ENCODE assay signal across 13 cellular contexts in genomic region chr11:96267001-96267489, GRCh38.
A peak's percentile ranks its signal among the peaks of the same experiment; 100 is the strongest.
DNase-seq lines count a peak whose midpoint lies in the region; ATAC-seq, FAIRE-seq and TF ChIP-seq lines count a peak whose summit lies in the region.
"Had no signal": no experiment of that assay in that cellular context is flagged by ENCODE, and none has a peak within 500 bp of the region (broad histone marks: within the 10 kb centered on the region; RNA-seq: fewer than 3 reads in every experiment).

No MANE protein-coding gene starts in this region.

- peaks cover 47% of the 10 kb centered on the region for H3K79me2 ChIP-seq in ACC112 (ENCODE audit: control insufficient read depth, insufficient read depth, low read length, unreplicated experiment)

- H2AFZ ChIP-seq in ACC112 (ENCODE audit: low read length, unreplicated experiment) = no peak overlapping the region

- ATAC-seq in GM19455 (IDR thresholded peaks at IDR 0.05; ENCODE audit: unreplicated experiment) (peak; percentile 4), HG02610 (IDR thresholded peaks at IDR 0.05; ENCODE audit: unreplicated experiment) (no peak), HG02588 (IDR thresholded peaks at IDR 0.05; ENCODE audit: unreplicated experiment) (no peak)
- peak; percentile 12 for ATAC-seq in activated naive CD8-positive, alpha-beta T cell treated with anti-CD3 and anti-CD28 coated beads, Interleukin-2, amount 10 ng/mL, durations not matched to agents 7 days and 5 days (ENCODE audit: low read depth)

- H3K4me3 Mint-ChIP-seq in activated naive CD8-positive, alpha-beta T cell treated with anti-CD3 and anti-CD28 coated beads, Interleukin-2, amount 10 ng/mL, durations not matched to agents 7 days and 5 days = peak overlapping the region; percentile 70
- H3K4me3 Mint-ChIP-seq in mesothelial cell of epicardium = no peak overlapping the region

- H3K27me3 Mint-ChIP-seq in activated naive CD8-positive, alpha-beta T cell treated with anti-CD3 and anti-CD28 coated beads, Interleukin-2, amount 10 ng/mL, durations not matched to agents 7 days and 5 days = no peaks in the 10 kb centered on the region
- H3K27me3 Mint-ChIP-seq in mesothelial cell of epicardium (ENCODE audit: low read depth) = no peaks in the 10 kb centered on the region

- peaks cover 22% of the 10 kb centered on the region for H3K36me3 ChIP-seq in ACC112 (ENCODE audit: insufficient read depth, low read length)
- H3K36me3 ChIP-seq: cardiac muscle cell had no signal

- peaks cover 49% of the 10 kb centered on the region for H3K4me1 Mint-ChIP-seq in activated naive CD8-positive, alpha-beta T cell treated with anti-CD3 and anti-CD28 coated beads, Interleukin-2, amount 10 ng/mL, durations not matched to agents 7 days and 5 days
- H3K4me1 Mint-ChIP-seq in mesothelial cell of epicardium = peaks cover 44% of the 10 kb centered on the region

- POLR2A ChIA-PET in activated naive CD8-positive, alpha-beta T cell treated with anti-CD3 and anti-CD28 coated beads, Interleukin-2, amount 10 ng/mL, durations not matched to agents 7 days and 5 days (lab: Charles Lee) = interaction anchor here (1.5 kb wide), 1 partner anchor 11 kb away, joined by 3 read pairs; no protein-coding TSS in a partner anchor

- TF ChIP-seq POLR2A in H54 (IDR thresholded peaks at IDR 0.05; ENCODE audit: low read depth, low read length) = no peak

- no peak for DNase-seq in activated naive CD8-positive, alpha-beta T cell treated with anti-CD3 and anti-CD28 coated beads, Interleukin-2, amount 10 ng/mL, durations not matched to agents 7 days and 5 days
- no peak for DNase-seq in mesothelial cell of epicardium (ENCODE audit: low spot score in 2 of 2, unreplicated experiment in 2 of 2)
- DNase-seq in NCI-H510A (lab: John Stamatoyannopoulos, UW) = no peak
- DNase-seq in H54 (ENCODE audit: insufficient read length, low spot score) = no peak
- DNase-seq: H7, head of caudate nucleus, NCI-H1436 treated with DMSO at 0.1 percent for 48 hours, substantia nigra had no signal

- H3K4me1 ChIP-seq in ACC112 (ENCODE audit: control insufficient read depth, insufficient read depth, low read length, unreplicated experiment) = peaks cover 47% of the 10 kb centered on the region

- peak overlapping the region; percentile 63 for H3K27ac ChIP-seq in ACC112 (ENCODE audit: low read depth, low read length)
- H3K27ac ChIP-seq: cardiac muscle cell had no signal

- TF ChIP-seq CTCF in mesothelial cell of epicardium (IDR thresholded peaks at IDR 0.05; ENCODE audit: unreplicated experiment) = no peak

- H3K9me3 Mint-ChIP-seq in activated naive CD8-positive, alpha-beta T cell treated with anti-CD3 and anti-CD28 coated beads, Interleukin-2, amount 10 ng/mL, durations not matched to agents 7 days and 5 days = peaks cover 18% of the 10 kb centered on the region
- peaks cover 21% of the 10 kb centered on the region for H3K9me3 Mint-ChIP-seq in mesothelial cell of epicardium

- no peaks in the 10 kb centered on the region for H3K27me3 ChIP-seq in ACC112 (ENCODE audit: insufficient read depth, low read length)
- H3K27me3 ChIP-seq: cardiac muscle cell had no signal

- FAIRE-seq in H54 (lab: Jason Lieb, UNC) = no peak

- H3K27ac Mint-ChIP-seq in activated naive CD8-positive, alpha-beta T cell treated with anti-CD3 and anti-CD28 coated beads, Interleukin-2, amount 10 ng/mL, durations not matched to agents 7 days and 5 days = peak overlapping the region; percentile 80
- peak overlapping the region; percentile 79 for H3K27ac Mint-ChIP-seq in mesothelial cell of epicardium

- peak overlapping the region; percentile 1; the same call in 1 of the 2 replicates for H3K4me3 ChIP-seq in ACC112 (ENCODE audit: low read depth, low read length)
- H3K4me3 ChIP-seq: cardiac muscle cell had no signal

- H3K36me3 Mint-ChIP-seq in activated naive CD8-positive, alpha-beta T cell treated with anti-CD3 and anti-CD28 coated beads, Interleukin-2, amount 10 ng/mL, durations not matched to agents 7 days and 5 days = peaks cover 47% of the 10 kb centered on the region
- peaks cover 35% of the 10 kb centered on the region for H3K36me3 Mint-ChIP-seq in mesothelial cell of epicardium

Comparison
In these comparisons a context has a peak if more than half of its experiments do, and no peak if none do; other contexts are left out.
1. ATAC-seq: peak in GM19455 (single experiment) and activated naive CD8-positive, alpha-beta T cell treated with anti-CD3 and anti-CD28 coated beads, Interleukin-2, amount 10 ng/mL, durations not matched to agents 7 days and 5 days (single experiment); none in HG02610 (single experiment) and HG02588 (single experiment).